Comparison of ENCODE assay signal across 8 cellular contexts in genomic region chr13:76886292-76887061, GRCh38. TPM values are rescaled to one million over a fixed set of nuclear protein-coding genes. Genes with fewer than 3 reads are reported as not detected.
A peak's percentile ranks its signal among the peaks of the same experiment; 100 is the strongest.
DNase-seq lines count a peak whose midpoint lies in the region; ATAC-seq lines count a peak whose summit lies in the region.

TSS of gene KCTD12 (minus strand) at chr13:76886405. CDS start at chr13:76886148, 257 bp downstream.

- H3K36me3 ChIP-seq in mesenchymal stem cell (ENCODE audit: control insufficient read depth in 1 of 2, insufficient read depth in 2 of 2, low read depth in 1 of 2, low read length in 2 of 2), result peaks cover 0 to 14% of the 10 kb centered on the region in 2 experiments

- peak within 1 kb of the TSS in 1 of 2 experiments; percentile 96 for H3K14ac ChIP-seq in mesenchymal stem cell (ENCODE audit: low read length in 2 of 2)

- H3K27me3 ChIP-seq in mesenchymal stem cell (ENCODE audit: control insufficient read depth in 1 of 2, insufficient read depth in 1 of 2, low read length in 2 of 2), result peaks cover 0 to 4% of the 10 kb centered on the region in 2 experiments

- peaks cover 4% of the 10 kb centered on the region for H3K79me1 ChIP-seq in mesenchymal stem cell (replicated peaks; ENCODE audit: low read length, poor library complexity, severe bottlenecking)

- H2BK120ac ChIP-seq in mesenchymal stem cell (ENCODE audit: low read depth, low read length), result peak within 1 kb of the TSS; percentile 51

- H3K4me3 ChIP-seq in mesenchymal stem cell (ENCODE audit: insufficient read depth in 1 of 2, low read depth in 1 of 2, low read length in 2 of 2), result peak within 1 kb of the TSS; percentile 88 to 95

- H4K8ac ChIP-seq in mesenchymal stem cell (ENCODE audit: low read length), result peak within 1 kb of the TSS; percentile 73

- H3K23ac ChIP-seq in mesenchymal stem cell (ENCODE audit: low read length in 2 of 2), result peak within 1 kb of the TSS in 1 of 2 experiments; percentile 46

- peak; percentile 62 for DNase-seq in AG08395 (ENCODE audit: low spot score)
- DNase-seq in NCI-H526 treated with DMSO at 0.1 percent for 48 hours (lab: John Stamatoyannopoulos, UW), result peak; percentile 69
- DNase-seq in activated CD8-positive, alpha-beta memory T cell treated with anti-CD3 and anti-CD28 coated beads for 4 hours (ENCODE audit: low read depth in 2 of 2), result peak; percentile 64 to 79
- peak; percentile 29 to 36 (median 31) for DNase-seq in effector memory CD8-positive, alpha-beta T cell
- DNase-seq in mesenchymal stem cell, result peak; percentile 86
- peak; percentile 62 for DNase-seq in stimulated activated CD8-positive, alpha-beta memory T cell treated with anti-CD3 and anti-CD28 coated beads, Interleukin-12 subunit alpha, Interleukin-12 subunit beta, amount 100 ng/mL, for 1 hour (ENCODE audit: low read depth)

- peak within 1 kb of the TSS; percentile 74 for H2BK15ac ChIP-seq in mesenchymal stem cell (ENCODE audit: low read depth, poor library complexity, severe bottlenecking)

- H3K4me2 ChIP-seq in mesenchymal stem cell (ENCODE audit: low read length, poor library complexity, severe bottlenecking), result peak within 1 kb of the TSS; percentile 96

- H3K9ac ChIP-seq in mesenchymal stem cell (ENCODE audit: low read length), result peak within 1 kb of the TSS; percentile 91

- H3K27ac Mint-ChIP-seq in effector memory CD8-positive, alpha-beta T cell, result peak within 1 kb of the TSS in 1 of 2 donors; percentile 36

- no peak within 1 kb of the TSS for H2BK5ac ChIP-seq in mesenchymal stem cell (ENCODE audit: low read depth, low read length, poor library complexity, severe bottlenecking)

- no peak within 1 kb of the TSS for H2AK5ac ChIP-seq in mesenchymal stem cell (ENCODE audit: low read length, severe bottlenecking)

- ATAC-seq in GM18867 (IDR thresholded peaks at IDR 0.05; ENCODE audit: unreplicated experiment), result peak; percentile 75
- peak; percentile 61 for ATAC-seq in HG03095 (IDR thresholded peaks at IDR 0.05; ENCODE audit: unreplicated experiment)
- peak; percentile 81 for ATAC-seq in effector memory CD8-positive, alpha-beta T cell (replicated peaks)

- H3K9me3 ChIP-seq in mesenchymal stem cell (ENCODE audit: control insufficient read depth, low read length), result no peaks in the 10 kb centered on the region

- H3K4ac ChIP-seq in mesenchymal stem cell (ENCODE audit: low read depth in 1 of 2, low read length in 2 of 2), result peak within 1 kb of the TSS; percentile 48 to 95

- WGBS in mesenchymal stem cell, result 1% methylated on average over 36 of the region's 82 CpGs

- H4K91ac ChIP-seq in mesenchymal stem cell (ENCODE audit: low read length), result peak within 1 kb of the TSS; percentile 63

- H3K4me1 Mint-ChIP-seq in effector memory CD8-positive, alpha-beta T cell (ENCODE audit: low read depth in 2 of 2), result peaks cover 4 to 10% of the 10 kb centered on the region in 2 donors

- peak within 1 kb of the TSS; percentile 92 for H2AFZ ChIP-seq in mesenchymal stem cell (ENCODE audit: low read depth, low read length)

- peak within 1 kb of the TSS; percentile 40 to 90 for H2BK12ac ChIP-seq in mesenchymal stem cell (ENCODE audit: low read length in 2 of 2)

- no peaks in the 10 kb centered on the region for H3K36me3 Mint-ChIP-seq in effector memory CD8-positive, alpha-beta T cell (ENCODE audit: insufficient read depth)

- H3K9me3 Mint-ChIP-seq in effector memory CD8-positive, alpha-beta T cell, result no peaks in the 10 kb centered on the region

- peak within 1 kb of the TSS; percentile 12 for H3K27ac ChIP-seq in mesenchymal stem cell (ENCODE audit: low read length, poor library complexity, severe bottlenecking)

- H3K18ac ChIP-seq in mesenchymal stem cell (ENCODE audit: low read depth in 1 of 2, low read length in 2 of 2), result peak within 1 kb of the TSS; percentile 90 to 98

- peaks cover 63 to 70% of the 10 kb centered on the region in 2 donors for H3K27me3 Mint-ChIP-seq in effector memory CD8-positive, alpha-beta T cell

- H3K4me3 Mint-ChIP-seq in effector memory CD8-positive, alpha-beta T cell, result peak within 1 kb of the TSS; percentile 75 to 77

- H3K4me1 ChIP-seq in mesenchymal stem cell (ENCODE audit: control insufficient read depth, insufficient read depth, low read depth, low read length), result peaks cover 12% of the 10 kb centered on the region

RNA-seq across cellular contexts. Expression of gene KCTD12, which starts in this region (rescaled TPM):
- 51.9 TPM for polyA plus RNA-seq in mesenchymal stem cell (2013, experiment 1 of 2)
- 53.8 TPM for polyA plus RNA-seq in mesenchymal stem cell (2013, experiment 2 of 2)

Comparison
In these comparisons a context has a peak if more than half of its experiments do, and no peak if none do; other contexts are left out.
1. Peak in every context shown above with its lines: DNase-seq, ATAC-seq, H3K4me3 ChIP-seq and H3K27ac ChIP-seq.
2. DNase-seq: peak in every context shown above with its lines; median percentile 86 in mesenchymal stem cell; 72 in activated CD8-positive, alpha-beta memory T cell treated with anti-CD3 and anti-CD28 coated beads for 4 hours; 69 in NCI-H526 treated with DMSO at 0.1 percent for 48 hours; 62 in AG08395; 62 in stimulated activated CD8-positive, alpha-beta memory T cell treated with anti-CD3 and anti-CD28 coated beads, Interleukin-12 subunit alpha, Interleukin-12 subunit beta, amount 100 ng/mL, for 1 hour; 31 in effector memory CD8-positive, alpha-beta T cell.